ENCODE assay signal across 7 cellular contexts in genomic region chr7:93148135-93148534, GRCh38. TPM values are rescaled to one million over a fixed set of nuclear protein-coding genes. Genes with fewer than 3 reads are reported as not detected.
DNase-seq lines count a peak whose midpoint lies in the region; ATAC-seq and TF ChIP-seq lines count a peak whose summit lies in the region.

Gene SAMD9L (minus strand): TSS chr7:93148385. CDS start chr7:93135971, 12,414 bp downstream.

- peaks cover 36% of the 10 kb centered on the region for H3K4me1 ChIP-seq in PC-3 (ENCODE audit: insufficient read depth, low read length)
- H3K4me1 ChIP-seq in neuronal stem cell (ENCODE audit: control insufficient read depth in 2 of 2, insufficient read depth in 1 of 2, low read depth in 1 of 2, low read length in 2 of 2) = peaks cover 0 to 6% of the 10 kb centered on the region in 2 donors

- CTCF ChIA-PET in PC-3 (lab: Charles Lee) = no interaction called here

- H3K4me3 ChIP-seq in PC-3 (ENCODE audit: low read length) (peak within 1 kb of the TSS; percentile 74), dorsolateral prefrontal cortex (peak within 1 kb of the TSS in 58 of 59 donors; percentile 0 to 65 (median 46)), neuronal stem cell (ENCODE audit: low read length in 2 of 2) (no peak within 1 kb of the TSS)

- intact Hi-C loops in PC-3 (cut with micrococcal nuclease) (no loop called here), dorsolateral prefrontal cortex (cut with DNase I) (no loop called here)

- H3K79me2 ChIP-seq in PC-3 (ENCODE audit: low read length) = no peaks in the 10 kb centered on the region

- no TSS peak for BruUV-seq in PC-3 (replicated peaks; lab: Mats Ljungman, UMichigan)

- no peak for TF ChIP-seq CTCF in PC-3 (conservative IDR thresholded peaks at IDR 0.05; ENCODE audit: low read depth, low read length)
- no peak for TF ChIP-seq CTCF in dorsolateral prefrontal cortex (IDR thresholded peaks at IDR 0.05 in 54 of 56, conservative IDR thresholded peaks at IDR 0.05 in 2 of 56; ENCODE audit: low read depth in 1 of 56, partially characterized antibody in 56 of 56)

- H3K23ac ChIP-seq in neuronal stem cell (ENCODE audit: low read depth, low read length, poor library complexity) = no peak within 1 kb of the TSS

- no peak within 1 kb of the TSS for H3K14ac ChIP-seq in neuronal stem cell (ENCODE audit: low read length)

- no peak within 1 kb of the TSS for H2AK5ac ChIP-seq in neuronal stem cell (ENCODE audit: low read depth, low read length)

- H3K27me3 ChIP-seq in PC-3 (ENCODE audit: low read length) (no peaks in the 10 kb centered on the region), dorsolateral prefrontal cortex (no peaks in the 10 kb centered on the region), neuronal stem cell (ENCODE audit: control insufficient read depth in 3 of 3, insufficient read depth in 3 of 3, low read depth in 1 of 3, low read length in 3 of 3) (peaks cover 0 to 4% (median 0%) of the 10 kb centered on the region in 3 experiments)

- H3K9ac ChIP-seq in PC-3 (ENCODE audit: low read length) = peak within 1 kb of the TSS; percentile 47
- no peak within 1 kb of the TSS for H3K9ac ChIP-seq in neuronal stem cell (ENCODE audit: low read depth, low read length, poor library complexity)

- no peak within 1 kb of the TSS for H3K18ac ChIP-seq in neuronal stem cell (ENCODE audit: low read length)

- no CpG with 5 or more reads among the region's 2 CpGs for WGBS in neuronal stem cell (ENCODE audit: extremely low coverage in 2 of 2, insufficient read length in 2 of 2, insufficient replicate concordance in 1 of 2), 2 donors

- no peak within 1 kb of the TSS for H2BK12ac ChIP-seq in neuronal stem cell (ENCODE audit: low read length)

- no peak within 1 kb of the TSS for H2BK15ac ChIP-seq in neuronal stem cell (ENCODE audit: low read length)

- ATAC-seq in GM18517 (IDR thresholded peaks at IDR 0.05; ENCODE audit: unreplicated experiment) (peak; percentile 77), HG02678 (IDR thresholded peaks at IDR 0.05; ENCODE audit: unreplicated experiment) (peak; percentile 58), PC-3 (no peak; the same call in 1 of the 2 replicates), HG02870 (IDR thresholded peaks at IDR 0.05; ENCODE audit: unreplicated experiment) (no peak)

- no peaks in the 10 kb centered on the region for H3F3A ChIP-seq in PC-3 (ENCODE audit: low read length, unreplicated experiment)

- no peak within 1 kb of the TSS for H2BK5ac ChIP-seq in neuronal stem cell (ENCODE audit: low read length)

- H3K27ac ChIP-seq in PC-3 (ENCODE audit: low read length) (no peak within 1 kb of the TSS), dorsolateral prefrontal cortex (peak within 1 kb of the TSS in 17 of 59 donors; percentile 5 to 64 (median 36)), neuronal stem cell (replicated peaks; ENCODE audit: low read length) (no peak within 1 kb of the TSS)

- no peaks in the 10 kb centered on the region for H3K9me2 ChIP-seq in PC-3 (replicated peaks; ENCODE audit: low read length)

- H3K36me3 ChIP-seq in PC-3 (ENCODE audit: low read depth, low read length) (no peaks in the 10 kb centered on the region), neuronal stem cell (replicated peaks in 1 of 2; ENCODE audit: control insufficient read depth in 2 of 2, insufficient read depth in 2 of 2, low read length in 2 of 2) (no peaks in the 10 kb centered on the region)

- H3K4ac ChIP-seq in neuronal stem cell (ENCODE audit: low read length) = no peak within 1 kb of the TSS

- peak within 1 kb of the TSS; percentile 96 for H3K4me2 ChIP-seq in PC-3 (ENCODE audit: low read length)
- H3K4me2 ChIP-seq in neuronal stem cell (ENCODE audit: insufficient read depth, low read length, poor library complexity, severe bottlenecking) = no peak within 1 kb of the TSS

- H2AFZ ChIP-seq in PC-3 (ENCODE audit: low read length) (peak within 1 kb of the TSS; percentile 92), neuronal stem cell (ENCODE audit: low read length) (peak within 1 kb of the TSS; percentile 30)

- H3K79me1 ChIP-seq in neuronal stem cell (ENCODE audit: low read depth, low read length) = no peaks in the 10 kb centered on the region

- H3K9me3 ChIP-seq in PC-3 (ENCODE audit: low read length) = no peaks in the 10 kb centered on the region
- H3K9me3 ChIP-seq in neuronal stem cell (replicated peaks in 1 of 2; ENCODE audit: control insufficient read depth in 2 of 2, insufficient read depth in 1 of 2, low read depth in 1 of 2, low read length in 2 of 2) = no peaks in the 10 kb centered on the region

- H4K91ac ChIP-seq in neuronal stem cell (ENCODE audit: low read depth, low read length, poor library complexity) = no peak within 1 kb of the TSS

- no peaks in the 10 kb centered on the region for H4K20me1 ChIP-seq in PC-3 (ENCODE audit: low read length)

- peak; percentile 13 for DNase-seq in PC-3
- DNase-seq in dorsolateral prefrontal cortex = no peak
- no peak for DNase-seq in neuronal stem cell (ENCODE audit: low spot score)
- DNase-seq in NCI-H510A (lab: John Stamatoyannopoulos, UW) = no peak

- H4K8ac ChIP-seq in neuronal stem cell (ENCODE audit: low read depth, low read length) = no peak within 1 kb of the TSS

- POLR2A ChIA-PET in PC-3 (lab: Charles Lee; ENCODE audit: unreplicated experiment) = no interaction called here

- no peak within 1 kb of the TSS for H2BK120ac ChIP-seq in neuronal stem cell (ENCODE audit: low read depth, low read length)

RNA-seq across cellular contexts. Expression of gene SAMD9L, which starts in this region (rescaled TPM):
- total RNA-seq in PC-3 (2014; rRNA removed) = 2.6 and 2.8 TPM in 2 replicates
- 10 to 100 TPM in 8 of 120 experiments, 1 to 10 TPM in 112; 2.0 to 22.0 (median 5.6) TPM for total RNA-seq in dorsolateral prefrontal cortex
- polyA plus RNA-seq in neuronal stem cell (2013, experiment 1 of 2) = 0.07 TPM
- polyA plus RNA-seq in neuronal stem cell (2013, experiment 2 of 2) = 0.01 TPM

Comparison
In these comparisons a context has a peak if more than half of its experiments do, and no peak if none do; other contexts are left out.
1. ATAC-seq: peak in GM18517 (single experiment) and HG02678 (single experiment); none in PC-3 (single experiment) and HG02870 (single experiment).
2. H3K4me3 ChIP-seq: peak in PC-3 (single experiment) and dorsolateral prefrontal cortex (58 of 59); none in neuronal stem cell (0 of 2).